2 cellular contexts compared by ENCODE assay signal in genomic region chr6:17986656-17987575, GRCh38.
A peak's percentile ranks its signal among the peaks of the same experiment; 100 is the strongest.
TF ChIP-seq lines count a peak whose summit lies in the region.

No MANE protein-coding gene starts in this region.

TF ChIP-seq in SK-N-SH treated with all-trans-retinoic acid at 6 μM for 48 hours, 23 proteins besides CTCF, POLR2A, EP300 and RAD21 (continued from another document):
- TF ChIP-seq POU6F1 (CRISPR knock-in tag; IDR thresholded peaks at IDR 0.05; ENCODE audit: borderline replicate concordance, low read depth) (no peak), PATZ1 (CRISPR knock-in tag; IDR thresholded peaks at IDR 0.05; ENCODE audit: borderline replicate concordance) (no peak), CREB5 (CRISPR knock-in tag; IDR thresholded peaks at IDR 0.05; ENCODE audit: low read depth) (no peak), TCF4 (CRISPR knock-in tag; IDR thresholded peaks at IDR 0.05; ENCODE audit: borderline replicate concordance) (no peak), BACH2 (CRISPR knock-in tag; IDR thresholded peaks at IDR 0.05; ENCODE audit: borderline replicate concordance) (no peak)

TF ChIP-seq in H1, 55 proteins besides CTCF, POLR2A, EP300 and RAD21 (continued from another document):
- no peak for TF ChIP-seq ATF2 (IDR thresholded peaks at IDR 0.05; ENCODE audit: low read length)
- peak; percentile 74 for TF ChIP-seq ASH2L (IDR thresholded peaks at IDR 0.05; ENCODE audit: low read length)
- no peak for TF ChIP-seq MAX (IDR thresholded peaks at IDR 0.05)
